Comparison of ENCODE assay signal across 17 cellular contexts in the genomic region with DNA sequence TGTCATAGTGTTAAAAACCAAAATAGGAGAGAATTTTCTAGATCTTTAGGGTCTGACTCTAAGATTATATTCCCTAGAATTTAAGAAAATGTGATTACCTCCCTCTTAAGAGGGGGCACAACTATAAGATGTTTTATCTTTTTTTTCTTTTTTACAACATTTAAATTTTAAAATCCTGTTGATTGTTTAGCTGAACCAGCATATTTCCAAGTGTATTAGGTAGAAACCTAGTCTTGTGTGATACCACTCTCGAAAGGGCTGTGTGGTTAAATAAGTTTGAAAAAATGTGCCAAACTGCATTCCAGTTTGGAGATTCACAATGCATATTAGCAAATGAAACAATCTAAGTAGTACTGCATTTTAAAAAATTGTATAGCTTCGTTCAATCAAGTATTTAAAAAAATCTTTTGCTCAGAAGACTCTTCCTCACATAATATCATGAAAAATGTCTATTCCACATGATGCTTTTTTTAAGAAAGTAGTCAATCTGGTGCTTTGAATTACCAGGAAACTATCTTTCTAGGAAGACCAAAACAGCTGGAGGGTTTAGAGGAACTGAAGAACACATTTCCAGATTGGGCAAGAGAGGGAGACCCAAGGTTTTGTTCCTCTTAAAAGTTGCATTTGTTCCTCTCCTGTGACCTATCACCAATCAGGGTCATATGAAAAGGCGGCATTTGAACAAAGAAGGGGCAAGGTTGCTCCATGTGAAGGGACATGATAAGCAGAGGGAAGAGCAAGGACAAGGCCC.
A peak's percentile ranks its signal among the peaks of the same experiment; 100 is the strongest.
DNase-seq lines count a peak whose midpoint lies in the region; ATAC-seq, FAIRE-seq and TF ChIP-seq lines count a peak whose summit lies in the region.
"Had no signal": no experiment of that assay in that cellular context is flagged by ENCODE, and none has a peak within 500 bp of the region (broad histone marks: within the 10 kb centered on the region; RNA-seq: fewer than 3 reads in every experiment).

No MANE protein-coding gene starts in this region.

- peaks cover 31% of the 10 kb centered on the region for H3K9me3 Mint-ChIP-seq in T-helper 1 cell treated with Interleukin-12 subunit alpha and Interleukin-12 subunit beta and Interleukin-4 antibody, amounts not matched to agents 30 μg/mL and 1 μg/mL, for 36 hours
- H3K9me3 Mint-ChIP-seq: stimulated activated memory B cell treated with anti-CD40 and anti-IgM and Interleukin-4, amounts not matched to agents 10 μg/mL and 1 μg/mL and 100 μg/mL, for 72 hours had no signal

- H3K4me1 Mint-ChIP-seq in T-helper 1 cell treated with Interleukin-12 subunit alpha and Interleukin-12 subunit beta and Interleukin-4 antibody, amounts not matched to agents 30 μg/mL and 1 μg/mL, for 36 hours (ENCODE audit: low read depth) = peaks cover 68% of the 10 kb centered on the region
- H3K4me1 Mint-ChIP-seq: stimulated activated memory B cell treated with anti-CD40 and anti-IgM and Interleukin-4, amounts not matched to agents 10 μg/mL and 1 μg/mL and 100 μg/mL, for 72 hours had no signal

- H2AFZ ChIP-seq in HepG2 (ENCODE audit: low read length) = no peak overlapping the region

- H3K9ac ChIP-seq in HepG2 (ENCODE audit: insufficient read depth, low read depth, low read length) = no peak overlapping the region

- H3K4me3 Mint-ChIP-seq in T-helper 1 cell treated with Interleukin-12 subunit alpha and Interleukin-12 subunit beta and Interleukin-4 antibody, amounts not matched to agents 30 μg/mL and 1 μg/mL, for 36 hours = peak overlapping the region; percentile 47
- H3K4me3 Mint-ChIP-seq: stimulated activated memory B cell treated with anti-CD40 and anti-IgM and Interleukin-4, amounts not matched to agents 10 μg/mL and 1 μg/mL and 100 μg/mL, for 72 hours had no signal

- WGBS in HepG2 (ENCODE audit: low lambda C conversion rate) = 6% methylated on average over 3 of the region's 3 CpGs

- H3K9me3 ChIP-seq in HepG2 (ENCODE audit: low read length) = no peaks in the 10 kb centered on the region
- H3K9me3 ChIP-seq: ascending aorta, right lobe of liver, vagina had no signal

- no peak for TF ChIP-seq EP300 in HepG2 (IDR thresholded peaks at IDR 0.05; ENCODE audit: low read depth in 2 of 2, low read length in 2 of 2)
- no peak for TF ChIP-seq EP300 in HepG2 (CRISPR knock-in tag; IDR thresholded peaks at IDR 0.05; ENCODE audit: borderline replicate concordance)

- POLR2A ChIA-PET in HepG2 (lab: Yijun Ruan, JAX) = no interaction called here

- no peaks in the 10 kb centered on the region for H3K79me2 ChIP-seq in HepG2 (ENCODE audit: insufficient read depth, low read length)

- H3K36me3 Mint-ChIP-seq in T-helper 1 cell treated with Interleukin-12 subunit alpha and Interleukin-12 subunit beta and Interleukin-4 antibody, amounts not matched to agents 30 μg/mL and 1 μg/mL, for 36 hours (ENCODE audit: low read depth) = peaks cover 34% of the 10 kb centered on the region
- H3K36me3 Mint-ChIP-seq: stimulated activated memory B cell treated with anti-CD40 and anti-IgM and Interleukin-4, amounts not matched to agents 10 μg/mL and 1 μg/mL and 100 μg/mL, for 72 hours had no signal

- no peak overlapping the region for H3K27ac ChIP-seq in HepG2 (ENCODE audit: extremely low read length, insufficient read depth, low read length)
- H3K27ac ChIP-seq: ascending aorta, dorsolateral prefrontal cortex, right lobe of liver, vagina had no signal

- no peak for ATAC-seq in HepG2

- TF ChIP-seq POLR2A in HepG2 (IDR thresholded peaks at IDR 0.05; ENCODE audit: insufficient read depth in 1 of 2, low read depth in 2 of 2, low read length in 2 of 2) = no peak

- TF ChIP-seq CTCF in HepG2 (CRISPR knock-in tag; IDR thresholded peaks at IDR 0.05) = no peak

- no peak for FAIRE-seq in HepG2 (lab: Jason Lieb, UNC)
- FAIRE-seq: H54 had no signal

- no peaks in the 10 kb centered on the region for H3K36me3 ChIP-seq in HepG2 (replicated peaks in 1 of 2; ENCODE audit: control insufficient read depth in 1 of 2, insufficient read depth in 2 of 2, low read length in 2 of 2)
- H3K36me3 ChIP-seq: ascending aorta, right lobe of liver, vagina had no signal

- intact Hi-C loops in HepG2 (cut with micrococcal nuclease; ENCODE audit: unreplicated experiment) = no loop called here

- no peak overlapping the region for H3K4me2 ChIP-seq in HepG2 (ENCODE audit: low read depth, low read length)

- BruUV-seq in HepG2 (replicated peaks; lab: Mats Ljungman, UMichigan) = no TSS peak

- in situ Hi-C loops in KBM-7 (cut with MboI; ENCODE audit: low pct_unique_long_range_greater_than_20kb, low sequenced_read_pairs) = no loop called here
- in situ Hi-C loops in HepG2 (cut with HindIII; ENCODE audit: extremely low pct_ligation_motif_present, low pct_unique_long_range_greater_than_20kb) = loop anchor here (25.0 kb wide), 1 partner anchor 337 kb away; the partner anchor contains the start of gene IFIH1

- peak overlapping the region; percentile 88 for H3K27ac Mint-ChIP-seq in T-helper 1 cell treated with Interleukin-12 subunit alpha and Interleukin-12 subunit beta and Interleukin-4 antibody, amounts not matched to agents 30 μg/mL and 1 μg/mL, for 36 hours
- H3K27ac Mint-ChIP-seq: stimulated activated memory B cell treated with anti-CD40 and anti-IgM and Interleukin-4, amounts not matched to agents 10 μg/mL and 1 μg/mL and 100 μg/mL, for 72 hours had no signal

- CTCF ChIA-PET in HepG2 (lab: Yijun Ruan, JAX; ENCODE audit: low intra/inter-chr PET ratio, low total read pairs) = no interaction called here

- no peak for TF ChIP-seq RAD21 in HepG2 (CRISPR knock-in tag; IDR thresholded peaks at IDR 0.05)

- H3K4me3 ChIP-seq in HepG2 (replicated peaks in 1 of 3; ENCODE audit: insufficient read depth in 1 of 3, low read depth in 2 of 3, low read length in 3 of 3) = no peak overlapping the region
- H3K4me3 ChIP-seq: ascending aorta, dorsolateral prefrontal cortex, right lobe of liver, vagina had no signal

- no peaks in the 10 kb centered on the region for H3K27me3 Mint-ChIP-seq in T-helper 1 cell treated with Interleukin-12 subunit alpha and Interleukin-12 subunit beta and Interleukin-4 antibody, amounts not matched to agents 30 μg/mL and 1 μg/mL, for 36 hours (ENCODE audit: low read depth)

- H3K27me3 ChIP-seq in HepG2 (ENCODE audit: control insufficient read depth in 1 of 2, insufficient read depth in 2 of 2, low read length in 2 of 2) = peaks cover 0 to 4% of the 10 kb centered on the region in 2 experiments; a peak in 1 of 5 replicates
- H3K27me3 ChIP-seq: ascending aorta, dorsolateral prefrontal cortex, right lobe of liver, vagina had no signal

- DNase-seq in EL = peak; percentile 34
- peak; percentile 65 for DNase-seq in KBM-7
- no peak for DNase-seq in HepG2 (ENCODE audit: low spot score)
- no peak for DNase-seq in NCI-H774 (lab: John Stamatoyannopoulos, UW)
- no peak for DNase-seq in activated effector memory CD4-positive, alpha-beta T cell treated with Interleukin-2 at 50 U/mL for 16 hours
- DNase-seq in NCI-H2196 (lab: John Stamatoyannopoulos, UW; ENCODE audit: unreplicated experiment) = no peak
- DNase-seq: dorsolateral prefrontal cortex; NCI-H187; NCI-H524 treated with DMSO at 0.1 percent for 48 hours; right lobe of liver; SHP77 treated with DMSO at 0.1 percent for 48 hours; stimulated activated CD4-positive, alpha-beta T cell treated with anti-CD3 and anti-CD28 coated beads, Interleukin-4, amount 100 ng/mL, for 4 hours had no signal

- peaks cover 6% of the 10 kb centered on the region; the same call in 1 of the 2 replicates for H3K4me1 ChIP-seq in HepG2 (ENCODE audit: insufficient read depth, low read length)
- H3K4me1 ChIP-seq: ascending aorta, right lobe of liver, vagina had no signal

- no peaks in the 10 kb centered on the region for H4K20me1 ChIP-seq in HepG2 (ENCODE audit: insufficient read depth, low read length)

TF ChIP-seq in HepG2, 621 proteins besides CTCF, POLR2A, EP300 and RAD21:
- TF ChIP-seq CREM (IDR thresholded peaks at IDR 0.05) (no peak), CREM (CRISPR knock-in tag; IDR thresholded peaks at IDR 0.05) (no peak), ZFP36 (IDR thresholded peaks at IDR 0.05; ENCODE audit: borderline replicate concordance, low read depth, low read length, partially characterized antibody) (no peak), MAFK (conservative IDR thresholded peaks at IDR 0.05 in 1 of 2, IDR thresholded peaks at IDR 0.05 in 1 of 2; ENCODE audit: low read length in 2 of 2) (peak; percentile 78 to 90), MAFF (IDR thresholded peaks at IDR 0.05; ENCODE audit: low read depth, low read length) (peak; percentile 78)
TF ChIP-seq in HepG2: peak in this region for 2.

Comparison
In these comparisons a context has a peak if more than half of its experiments do, and no peak if none do; other contexts are left out.
1. DNase-seq: peak in EL (single experiment) and KBM-7 (single experiment); none in HepG2 (single experiment), NCI-H774 (single experiment), activated effector memory CD4-positive, alpha-beta T cell treated with Interleukin-2 at 50 U/mL for 16 hours (single experiment) and NCI-H2196 (single experiment).